ENCODE assay signal across 28 cellular contexts in the genomic region with DNA sequence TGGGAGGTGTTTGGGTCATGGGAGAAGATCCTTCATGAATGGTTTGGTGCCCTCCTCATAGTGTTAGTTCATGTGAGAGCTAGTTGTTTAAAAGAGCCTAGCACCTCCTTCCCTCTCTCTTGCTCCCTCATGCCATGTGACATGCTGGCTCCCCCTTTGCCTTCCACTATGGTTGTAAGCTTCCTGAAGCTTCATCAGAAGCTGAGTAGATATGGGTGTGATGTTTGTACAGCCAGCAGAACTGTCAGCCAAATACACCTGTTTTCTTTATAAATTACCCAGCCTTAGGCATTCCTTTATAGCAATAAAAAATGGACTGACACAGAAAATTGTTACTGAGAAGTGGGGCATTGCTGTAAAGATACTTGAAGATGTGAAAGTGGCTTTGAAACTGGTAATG.
"Had no signal": no experiment of that assay in that cellular context is flagged by ENCODE, and none has a peak within 500 bp of the region (broad histone marks: within the 10 kb centered on the region; RNA-seq: fewer than 3 reads in every experiment).

No MANE protein-coding gene starts in this region.

- H3K27me3 Mint-ChIP-seq: naive thymus-derived CD4-positive, alpha-beta T cell; natural killer cell treated with Interleukin-12 subunit alpha and Interleukin-12 subunit beta and Interleukin-15 and Interleukin-18, amount 100 ng/mL, for 72 hours; progenitor cell of endocrine pancreas; stimulated activated naive B cell treated with anti-CD40 and anti-IgM and Interleukin-4, amounts not matched to agents 10 μg/mL and 1 μg/mL and 100 μg/mL, for 72 hours had no signal

- H3K9me3 ChIP-seq: heart right ventricle, lower lobe of right lung, ovary, right atrium auricular region, testis, thyroid gland, transverse colon, upper lobe of right lung had no signal

- H3K4me1 Mint-ChIP-seq: naive thymus-derived CD4-positive, alpha-beta T cell; stimulated activated naive B cell treated with anti-CD40 and anti-IgM and Interleukin-4, amounts not matched to agents 10 μg/mL and 1 μg/mL and 100 μg/mL, for 72 hours had no signal

- H3K79me2 ChIP-seq: hepatocyte had no signal

- H3K27me3 ChIP-seq: heart right ventricle, hepatocyte, left lung, ovary, right atrium auricular region, stomach, testis, thyroid gland, transverse colon, upper lobe of right lung had no signal

- ATAC-seq: heart right ventricle; left cardiac atrium; left lung; lower lobe of right lung; naive thymus-derived CD4-positive, alpha-beta T cell; natural killer cell treated with Interleukin-12 subunit alpha and Interleukin-12 subunit beta and Interleukin-15 and Interleukin-18, amount 100 ng/mL, for 72 hours; sciatic nerve; stimulated activated naive CD8-positive, alpha-beta T cell treated with anti-CD3 and anti-CD28 coated beads, Interleukin-15, Interleukin-2, amounts not matched to agents 100 U/mL and 50 U/mL, for 24 hours; upper lobe of right lung had no signal

- H3K4me3 Mint-ChIP-seq: mesothelial cell of epicardium; naive thymus-derived CD4-positive, alpha-beta T cell; natural killer cell treated with Interleukin-12 subunit alpha and Interleukin-12 subunit beta and Interleukin-15 and Interleukin-18, amount 100 ng/mL, for 72 hours; stimulated activated naive B cell treated with anti-CD40 and anti-IgM and Interleukin-4, amounts not matched to agents 10 μg/mL and 1 μg/mL and 100 μg/mL, for 72 hours had no signal

- H3K4me2 ChIP-seq: hepatocyte had no signal

- H3K36me3 Mint-ChIP-seq: naive thymus-derived CD4-positive, alpha-beta T cell; stimulated activated naive B cell treated with anti-CD40 and anti-IgM and Interleukin-4, amounts not matched to agents 10 μg/mL and 1 μg/mL and 100 μg/mL, for 72 hours had no signal

- H3K36me3 ChIP-seq: heart right ventricle, left lung, lower lobe of right lung, ovary, right atrium auricular region, stomach, thyroid gland, transverse colon, upper lobe of right lung had no signal

- H3K4me3 ChIP-seq: heart right ventricle, hepatocyte, left lung, lower lobe of right lung, ovary, right atrium auricular region, skin epidermis, stomach, testis, thyroid gland, transverse colon, upper lobe of right lung had no signal

- H3K9me3 Mint-ChIP-seq: stimulated activated naive B cell treated with anti-CD40 and anti-IgM and Interleukin-4, amounts not matched to agents 10 μg/mL and 1 μg/mL and 100 μg/mL, for 72 hours had no signal

- H3K4me1 ChIP-seq: heart right ventricle, left lung, lower lobe of right lung, right atrium auricular region, stomach, testis, thyroid gland, transverse colon, upper lobe of right lung had no signal

- DNase-seq: heart right ventricle; islet precursor cell; kidney glomerular epithelial cell; left cardiac atrium; left lung; lower lobe of right lung; mammary epithelial cell; mesenchymal stem cell; naive thymus-derived CD4-positive, alpha-beta T cell; ovary; stimulated activated CD4-positive, alpha-beta T cell treated with anti-CD3 and anti-CD28 coated beads, Interleukin-12 subunit alpha, Interleukin-12 subunit beta, amount 100 ng/mL, for 4 hours; stimulated activated CD4-positive, alpha-beta T cell treated with anti-CD3 and anti-CD28 coated beads, Interleukin-15, amount 100 ng/mL, for 24 hours; stimulated activated CD4-positive, alpha-beta T cell treated with anti-CD3 and anti-CD28 coated beads, Interleukin-2, amount 100 ng/mL, for 24 hours; stimulated activated CD4-positive, alpha-beta T cell treated with anti-CD3 and anti-CD28 coated beads, Interleukin-4, amount 100 ng/mL, for 1 hour; stimulated activated naive B cell treated with anti-CD40 and anti-IgM and Interleukin-4, amounts not matched to agents 10 μg/mL and 1 μg/mL and 100 μg/mL, for 72 hours; stimulated activated naive CD8-positive, alpha-beta T cell treated with anti-CD3 and anti-CD28 coated beads, Interleukin-15, Interleukin-2, amounts not matched to agents 100 U/mL and 50 U/mL, for 24 hours; stomach; testis; thyroid gland; transverse colon; upper lobe of right lung had no signal

- H3K27ac Mint-ChIP-seq: mesothelial cell of epicardium; naive thymus-derived CD4-positive, alpha-beta T cell; natural killer cell treated with Interleukin-12 subunit alpha and Interleukin-12 subunit beta and Interleukin-15 and Interleukin-18, amount 100 ng/mL, for 72 hours; progenitor cell of endocrine pancreas; stimulated activated naive B cell treated with anti-CD40 and anti-IgM and Interleukin-4, amounts not matched to agents 10 μg/mL and 1 μg/mL and 100 μg/mL, for 72 hours had no signal

- H3K27ac ChIP-seq: heart right ventricle, hepatocyte, left lung, lower lobe of right lung, ovary, right atrium auricular region, skin epidermis, stomach, testis, thyroid gland, transverse colon, upper lobe of right lung had no signal

- H2AFZ ChIP-seq: hepatocyte had no signal
